Comparison of ENCODE assay signal across 2 cellular contexts in genomic region chr11:57428643-57429042, GRCh38.
A peak's percentile ranks its signal among the peaks of the same experiment; 100 is the strongest.
TF ChIP-seq lines count a peak whose summit lies in the region.

No MANE protein-coding gene starts in this region.

TF ChIP-seq in liver, 16 proteins besides CTCF, POLR2A, EP300 and RAD21:
- TF ChIP-seq TAF1 (conservative IDR thresholded peaks at IDR 0.05) (no peak), FOXA2 (IDR thresholded peaks at IDR 0.05) (no peak), HNF4A (conservative IDR thresholded peaks at IDR 0.05) (peak in 1 of 2 donors; percentile 29), RXRA (IDR thresholded peaks at IDR 0.05) (peak in 1 of 2 donors; percentile 37), HNF4G (IDR thresholded peaks at IDR 0.05) (no peak), REST (IDR thresholded peaks at IDR 0.05) (no peak), GABPA (IDR thresholded peaks at IDR 0.05 in 1 of 2, conservative IDR thresholded peaks at IDR 0.05 in 1 of 2) (no peak), SP1 (IDR thresholded peaks at IDR 0.05) (no peak), YY1 (IDR thresholded peaks at IDR 0.05) (no peak)

TF ChIP-seq in HepG2, 621 proteins besides CTCF, POLR2A, EP300 and RAD21:
- TF ChIP-seq ZNF616 (CRISPR knock-in tag; IDR thresholded peaks at IDR 0.05; ENCODE audit: low read depth) (no peak), NONO (IDR thresholded peaks at IDR 0.05) (no peak), NONO (CRISPR knock-in tag; conservative IDR thresholded peaks at IDR 0.05) (no peak), ARHGAP35 (CRISPR knock-in tag; IDR thresholded peaks at IDR 0.05; ENCODE audit: borderline replicate concordance) (no peak), SIN3B (IDR thresholded peaks at IDR 0.05; ENCODE audit: low read length) (no peak), SP5 (CRISPR knock-in tag; IDR thresholded peaks at IDR 0.05; ENCODE audit: borderline replicate concordance, low read depth) (no peak), MXD3 (CRISPR knock-in tag; IDR thresholded peaks at IDR 0.05) (no peak), RFX3 (CRISPR knock-in tag; IDR thresholded peaks at IDR 0.05) (no peak), ZNF460 (CRISPR knock-in tag; IDR thresholded peaks at IDR 0.05; ENCODE audit: borderline replicate concordance) (no peak), FOXJ3 (CRISPR knock-in tag; IDR thresholded peaks at IDR 0.05; ENCODE audit: borderline replicate concordance) (no peak), FOXP1 (IDR thresholded peaks at IDR 0.05) (no peak), FOXP1 (CRISPR knock-in tag; IDR thresholded peaks at IDR 0.05) (no peak), AGO2 (optimal IDR thresholded peaks at IDR 0.05; ENCODE audit: low read depth, low read length) (no peak), ZNF224 (CRISPR knock-in tag; IDR thresholded peaks at IDR 0.05) (no peak), ZNF331 (CRISPR knock-in tag; IDR thresholded peaks at IDR 0.05) (no peak), NFAT5 (CRISPR knock-in tag; IDR thresholded peaks at IDR 0.05) (no peak), GABPB1 (CRISPR knock-in tag; IDR thresholded peaks at IDR 0.05) (no peak), GTF2F1 (IDR thresholded peaks at IDR 0.05; ENCODE audit: low read length) (no peak), REL (CRISPR knock-in tag; conservative IDR thresholded peaks at IDR 0.05) (no peak), ZNF674 (CRISPR knock-in tag; IDR thresholded peaks at IDR 0.05; ENCODE audit: low read depth) (no peak)
